ENCODE assay signal across 1 cellular context in genomic region chr17:42174126-42174783, GRCh38.
TF ChIP-seq lines count a peak whose summit lies in the region.

No MANE protein-coding gene starts in this region.

TF ChIP-seq in SK-N-SH, 30 proteins besides CTCF, POLR2A, EP300 and RAD21 (continued from another document):
- TF ChIP-seq USF1 (IDR thresholded peaks at IDR 0.05; ENCODE audit: borderline replicate concordance, low read depth) (no peak), RFX5 (IDR thresholded peaks at IDR 0.05; ENCODE audit: low read length) (no peak), TCF12 (IDR thresholded peaks at IDR 0.05) (no peak), FOSL2 (IDR thresholded peaks at IDR 0.05; ENCODE audit: borderline replicate concordance, low read depth) (no peak), GABPA (IDR thresholded peaks at IDR 0.05; ENCODE audit: low read depth) (no peak), IRF3 (IDR thresholded peaks at IDR 0.05; ENCODE audit: low read depth, low read length) (no peak)
TF ChIP-seq in SK-N-SH: peak in this region for 0.
